9 cellular contexts compared by ENCODE assay signal in the genomic region with DNA sequence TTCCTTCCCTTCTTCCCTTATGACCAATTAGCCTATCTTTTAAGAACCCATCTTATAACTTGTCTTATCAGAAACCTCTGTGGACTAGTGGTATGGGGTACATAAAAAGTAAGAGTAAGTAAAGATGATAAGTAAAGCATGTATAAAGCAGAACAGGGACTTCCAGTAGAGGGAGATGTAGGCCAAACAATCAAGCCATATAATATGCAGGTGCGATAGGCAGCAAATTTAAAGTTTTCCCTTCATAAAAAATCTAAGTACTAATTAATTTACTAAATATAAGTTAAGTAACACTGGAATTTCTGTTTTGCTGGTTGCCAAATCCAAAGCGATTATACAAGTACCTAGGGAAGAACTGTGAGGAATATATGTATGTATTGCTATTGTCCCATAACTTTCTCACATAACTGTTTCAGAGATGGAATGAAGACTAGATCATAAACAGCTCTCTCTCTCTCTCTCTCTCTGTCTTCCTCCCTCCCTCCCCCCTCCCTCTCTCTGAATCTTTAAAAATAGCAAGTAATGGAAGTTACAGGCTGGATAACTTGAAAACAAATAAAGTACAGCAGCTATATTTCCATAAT. TPM values are rescaled to one million over a fixed set of nuclear protein-coding genes. Genes with fewer than 3 reads are reported as not detected.
DNase-seq lines count a peak whose midpoint lies in the region; ATAC-seq and TF ChIP-seq lines count a peak whose summit lies in the region.
"Had no signal": no experiment of that assay in that cellular context is flagged by ENCODE, and none has a peak within 500 bp of the region (broad histone marks: within the 10 kb centered on the region; RNA-seq: fewer than 3 reads in every experiment).

No MANE protein-coding gene starts in this region.

- H3K36me3 ChIP-seq in A673 (ENCODE audit: insufficient read depth, low read length, poor library complexity, severe bottlenecking) = no peaks in the 10 kb centered on the region

- DNase-seq in A673 (ENCODE audit: low spot score) (peak; percentile 33), M059J (ENCODE audit: low read depth) (peak; percentile 9), MCF 10A (ENCODE audit: unreplicated experiment) (peak; percentile 51), progenitor cell of endocrine pancreas (ENCODE audit: low spot score, unreplicated experiment) (no peak), DMS153 treated with DMSO at 0.1 percent for 48 hours (lab: John Stamatoyannopoulos, UW; ENCODE audit: unreplicated experiment) (no peak)
- DNase-seq in stimulated activated CD4-positive, alpha-beta T cell treated with anti-CD3 and anti-CD28 coated beads, Interleukin-12 subunit alpha, Interleukin-12 subunit beta, amount 100 ng/mL, for 4 hours = no peak
- no peak for DNase-seq in activated T-cell treated with anti-CD3 and anti-CD28 coated beads, Interleukin-2, amount 50 U/mL, for 4 hours

- H3K4me3 Mint-ChIP-seq in MCF 10A (ENCODE audit: unreplicated experiment) (no peak overlapping the region), progenitor cell of endocrine pancreas (ENCODE audit: low read depth) (no peak overlapping the region)
- H3K4me3 Mint-ChIP-seq in activated T-cell treated with anti-CD3 and anti-CD28 coated beads, Interleukin-2, amount 50 U/mL, for 4 hours = no peak overlapping the region
- H3K4me3 Mint-ChIP-seq: activated naive CD8-positive, alpha-beta T cell had no signal

- H3K36me3 Mint-ChIP-seq in MCF 10A (ENCODE audit: insufficient read depth, unreplicated experiment) (no peaks in the 10 kb centered on the region), progenitor cell of endocrine pancreas (ENCODE audit: insufficient read depth) (no peaks in the 10 kb centered on the region)
- peaks cover 14% of the 10 kb centered on the region for H3K36me3 Mint-ChIP-seq in activated T-cell treated with anti-CD3 and anti-CD28 coated beads, Interleukin-2, amount 50 U/mL, for 4 hours (ENCODE audit: insufficient read depth)

- no peaks in the 10 kb centered on the region for H3K4me1 ChIP-seq in A673 (ENCODE audit: insufficient read depth, low read length, poor library complexity, severe bottlenecking)

- CTCF ChIA-PET in A673 (lab: Charles Lee) = no interaction called here
- CTCF ChIA-PET in MCF 10A (lab: Yijun Ruan, JAX) = interaction anchor here (0.6 to 2.1 kb wide), 8 partner anchors 9 to 477 kb away, joined by 3 to 8 read pairs (median 4); no protein-coding TSS in a partner anchor

- H3K9me3 Mint-ChIP-seq in MCF 10A (ENCODE audit: unreplicated experiment) (no peaks in the 10 kb centered on the region), progenitor cell of endocrine pancreas (ENCODE audit: low read depth) (no peaks in the 10 kb centered on the region)
- peaks cover 3% of the 10 kb centered on the region for H3K9me3 Mint-ChIP-seq in activated T-cell treated with anti-CD3 and anti-CD28 coated beads, Interleukin-2, amount 50 U/mL, for 4 hours

- TF ChIP-seq CTCF in A673 (conservative IDR thresholded peaks at IDR 0.05; ENCODE audit: low read depth, low read length) (peak; percentile 66), MCF 10A (IDR thresholded peaks at IDR 0.05; ENCODE audit: unreplicated experiment) (peak; percentile 51), progenitor cell of endocrine pancreas (IDR thresholded peaks at IDR 0.05; ENCODE audit: unreplicated experiment) (peak; percentile 54)

- intact Hi-C loops in A673 (cut with micrococcal nuclease; ENCODE audit: unreplicated experiment) (loop anchor here (5.0 to 10.0 kb wide), 2 partner anchors 243 to 1441 kb away; no protein-coding TSS in a partner anchor), MCF 10A (cut with micrococcal nuclease) (loop anchor here (1.0 to 10.0 kb wide), 2 partner anchors 141 to 244 kb away; no protein-coding TSS in a partner anchor)

- BruUV-seq in A673 (replicated peaks; lab: Mats Ljungman, UMichigan) (no TSS peak), MCF 10A (replicated peaks; lab: Mats Ljungman, UMichigan) (no TSS peak)

- peak; percentile 61 for ATAC-seq in GM18867 (IDR thresholded peaks at IDR 0.05; ENCODE audit: unreplicated experiment)
- no peak for ATAC-seq in activated T-cell treated with anti-CD3 and anti-CD28 coated beads, Interleukin-2, amount 50 U/mL, for 4 hours

- no peaks in the 10 kb centered on the region for H3K27me3 ChIP-seq in A673 (replicated peaks; ENCODE audit: insufficient read depth, low read depth, low read length, poor library complexity)

- POLR2A ChIA-PET in A673 (lab: Charles Lee; ENCODE audit: low non-redundant PET) = no interaction called here
- POLR2A ChIA-PET in MCF 10A (lab: Yijun Ruan, JAX) = no interaction called here

- no peak overlapping the region for H3K27ac ChIP-seq in A673 (ENCODE audit: low read depth, low read length, poor library complexity, severe bottlenecking)

- H3K4me1 Mint-ChIP-seq in MCF 10A (ENCODE audit: insufficient read depth, unreplicated experiment) = no peaks in the 10 kb centered on the region
- H3K4me1 Mint-ChIP-seq in progenitor cell of endocrine pancreas (ENCODE audit: low read depth) = no peaks in the 10 kb centered on the region
- no peaks in the 10 kb centered on the region for H3K4me1 Mint-ChIP-seq in activated T-cell treated with anti-CD3 and anti-CD28 coated beads, Interleukin-2, amount 50 U/mL, for 4 hours (ENCODE audit: low read depth)

- H3K4me3 ChIP-seq in A673 (ENCODE audit: low read depth, low read length, poor library complexity, severe bottlenecking) = no peak overlapping the region

- H3K27me3 Mint-ChIP-seq in MCF 10A (ENCODE audit: insufficient read depth, unreplicated experiment) (no peaks in the 10 kb centered on the region), progenitor cell of endocrine pancreas (no peaks in the 10 kb centered on the region)
- no peaks in the 10 kb centered on the region for H3K27me3 Mint-ChIP-seq in activated T-cell treated with anti-CD3 and anti-CD28 coated beads, Interleukin-2, amount 50 U/mL, for 4 hours (ENCODE audit: low read depth)
- H3K27me3 Mint-ChIP-seq: activated naive CD8-positive, alpha-beta T cell had no signal

- H3K9me3 ChIP-seq in A673 (ENCODE audit: low read depth, low read length, poor library complexity, severe bottlenecking) = no peaks in the 10 kb centered on the region

- H3K27ac Mint-ChIP-seq in MCF 10A (ENCODE audit: low read depth, unreplicated experiment) (no peak overlapping the region), progenitor cell of endocrine pancreas (no peak overlapping the region)
- H3K27ac Mint-ChIP-seq: activated naive CD8-positive, alpha-beta T cell had no signal

RNA-seq across cellular contexts. Expression of a gene that starts 25.7 kb away (rescaled TPM):
- total RNA-seq in A673 (2021) (3.1 and 5.1 TPM in 2 replicates), MCF 10A (2022) (3.4 and 4.1 TPM in 2 replicates), progenitor cell of endocrine pancreas (15.0 and 15.8 TPM in 2 replicates)
- 2.6 and 2.7 TPM in 2 replicates for total RNA-seq in M059J (2014; rRNA removed; shearing (Covaris generic))
- total RNA-seq in activated T-cell treated with anti-CD3 and anti-CD28 coated beads, Interleukin-2, amount 50 U/mL, for 4 hours = 1 to 10 TPM; 6.7 to 7.4 (median 7.2) TPM

RNA-seq across cellular contexts. Expression of a gene that starts 25.8 kb away (rescaled TPM):
- total RNA-seq in A673 (2021) (74.9 and 83.1 TPM in 2 replicates), MCF 10A (2022) (72.5 and 85.7 TPM in 2 replicates), progenitor cell of endocrine pancreas (37.1 and 37.5 TPM in 2 replicates)
- 70.0 and 101 TPM in 2 replicates for total RNA-seq in M059J (2014; rRNA removed; shearing (Covaris generic))
- total RNA-seq in activated T-cell treated with anti-CD3 and anti-CD28 coated beads, Interleukin-2, amount 50 U/mL, for 4 hours = 100 to 1,000 TPM; 126 to 136 (median 130) TPM

Comparison
In these comparisons a context has a peak if more than half of its experiments do, and no peak if none do; other contexts are left out.
1. DNase-seq: peak in A673 (single experiment), M059J (single experiment) and MCF 10A (single experiment); none in progenitor cell of endocrine pancreas (single experiment), stimulated activated CD4-positive, alpha-beta T cell treated with anti-CD3 and anti-CD28 coated beads, Interleukin-12 subunit alpha, Interleukin-12 subunit beta, amount 100 ng/mL, for 4 hours (single experiment), activated T-cell treated with anti-CD3 and anti-CD28 coated beads, Interleukin-2, amount 50 U/mL, for 4 hours (single experiment) and DMS153 treated with DMSO at 0.1 percent for 48 hours (single experiment).
2. Peak in every context shown above with its lines, with median percentiles within 50 percentile points of each other: CTCF ChIP-seq.